In the genomic region with DNA sequence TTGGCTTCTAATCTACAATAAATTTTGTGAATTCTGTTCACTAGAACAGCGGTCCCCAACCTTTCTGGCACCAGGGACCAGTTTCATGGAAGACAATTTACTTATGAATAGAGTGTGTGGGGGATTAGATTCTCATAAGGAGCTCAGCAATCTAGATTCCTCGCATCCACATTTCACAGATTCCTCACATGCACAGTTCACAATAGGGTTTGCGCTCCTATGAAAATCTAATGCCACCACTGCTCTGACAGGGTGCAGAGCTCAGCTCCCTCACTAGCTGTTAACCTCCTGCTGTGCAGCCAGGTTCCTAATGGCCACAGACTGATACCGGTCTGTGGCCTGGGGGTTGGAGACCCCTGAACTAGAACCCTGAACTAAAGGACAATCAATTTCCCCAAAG, we compare ENCODE assay signal across 32 cellular contexts.
"Had no signal": no experiment of that assay in that cellular context is flagged by ENCODE, and none has a peak within 500 bp of the region (broad histone marks: within the 10 kb centered on the region; RNA-seq: fewer than 3 reads in every experiment).

No MANE protein-coding gene starts in this region.

- H3K36me3 ChIP-seq: adrenal gland, cardiac muscle cell, colonic mucosa, gastrocnemius medialis, left ventricle myocardium inferior, pancreas, prostate gland, sigmoid colon, suprapubic skin, tibial nerve had no signal

- H3K4me3 ChIP-seq: adrenal gland, cardiac muscle cell, colonic mucosa, gastrocnemius medialis, hepatocyte, left ventricle myocardium inferior, lung, pancreas, prostate gland, sigmoid colon, suprapubic skin, tibial nerve had no signal

- H3K9me3 ChIP-seq: colonic mucosa, gastrocnemius medialis, left ventricle myocardium inferior, pancreas, prostate gland, sigmoid colon, suprapubic skin, tibial nerve had no signal

- ATAC-seq: activated CD4-positive, CD25-positive, alpha-beta regulatory T cell treated with anti-CD3 and anti-CD28 coated beads, Interleukin-2, amount 50 U/mL, for 24 hours; gastrocnemius medialis; pancreas had no signal

- H3K4me2 ChIP-seq: hepatocyte had no signal

- H3K27me3 ChIP-seq: adrenal gland, cardiac muscle cell, colonic mucosa, gastrocnemius medialis, hepatocyte, pancreas, sigmoid colon, suprapubic skin, tibial nerve had no signal

- DNase-seq: activated CD4-positive, alpha-beta T cell treated with anti-CD3 and anti-CD28 coated beads for 48 hours; activated CD4-positive, alpha-beta T cell treated with anti-CD3 and anti-CD28 coated beads, Interleukin-2, amount 50 U/mL, for 48 hours; activated CD8-positive, alpha-beta memory T cell treated with anti-CD3 and anti-CD28 coated beads for 24 hours; activated effector memory CD4-positive, alpha-beta T cell treated with anti-CD3 and anti-CD28 coated beads, Interleukin-2, amount 50 U/mL, for 16 hours; activated naive CD4-positive, alpha-beta T cell treated with anti-CD3 and anti-CD28 coated beads for 36 hours; activated naive CD8-positive, alpha-beta T cell treated with anti-CD3 and anti-CD28 coated beads for 36 hours; activated T-cell treated with anti-CD3 and anti-CD28 coated beads, Interleukin-2, amount 50 U/mL, for 1 hour; adrenal gland; aorta; cerebellar nuclear complex; colonic mucosa; effector memory CD4-positive, alpha-beta T cell; erythroblast; gastrocnemius medialis; left ventricle myocardium inferior; pancreas; sigmoid colon; small intestine; stimulated activated CD4-positive, alpha-beta T cell treated with anti-CD3 and anti-CD28 coated beads, Interleukin-1b, Interleukin-23, amount 100 ng/mL, for 48 hours; stimulated activated naive CD4-positive, alpha-beta T cell; T-helper 9 cell had no signal

- H3K4me1 ChIP-seq: adrenal gland, colonic mucosa, gastrocnemius medialis, left ventricle myocardium inferior, pancreas, prostate gland, sigmoid colon, suprapubic skin, tibial nerve had no signal

- H3K27ac Mint-ChIP-seq: activated naive CD4-positive, alpha-beta T cell treated with anti-CD3 and anti-CD28 coated beads for 36 hours; activated naive CD8-positive, alpha-beta T cell treated with anti-CD3 and anti-CD28 coated beads for 36 hours; activated T-helper 1 cell treated with anti-CD3 and anti-CD28 coated beads, Interleukin-12 subunit alpha, Interleukin-12 subunit beta, Interleukin-2, Interleukin-4 antibody, amounts not matched to agents 30 ng/mL and 10 ng/mL and 1 ng/mL, durations not matched to agents 14 hours and 24 hours and 36 hours; brain; nephron had no signal

- H3K36me3 Mint-ChIP-seq: activated naive CD8-positive, alpha-beta T cell treated with anti-CD3 and anti-CD28 coated beads for 36 hours; brain had no signal

- H3K27ac ChIP-seq: adrenal gland, cardiac muscle cell, colonic mucosa, gastrocnemius medialis, hepatocyte, left ventricle myocardium inferior, pancreas, prostate gland, sigmoid colon, suprapubic skin, tibial nerve, VCaP had no signal

- H3K27me3 Mint-ChIP-seq: activated naive CD8-positive, alpha-beta T cell treated with anti-CD3 and anti-CD28 coated beads for 36 hours; brain had no signal

- H3K4me1 Mint-ChIP-seq: activated naive CD8-positive, alpha-beta T cell treated with anti-CD3 and anti-CD28 coated beads for 36 hours; nephron had no signal

- H3K4me3 Mint-ChIP-seq: activated naive CD4-positive, alpha-beta T cell treated with anti-CD3 and anti-CD28 coated beads for 36 hours; activated naive CD8-positive, alpha-beta T cell treated with anti-CD3 and anti-CD28 coated beads for 36 hours; activated T-helper 1 cell treated with anti-CD3 and anti-CD28 coated beads, Interleukin-12 subunit alpha, Interleukin-12 subunit beta, Interleukin-2, Interleukin-4 antibody, amounts not matched to agents 30 ng/mL and 10 ng/mL and 1 ng/mL, durations not matched to agents 14 hours and 24 hours and 36 hours; brain; nephron had no signal

- H2AFZ ChIP-seq: hepatocyte had no signal

- H3K9me3 Mint-ChIP-seq: activated T-helper 1 cell treated with anti-CD3 and anti-CD28 coated beads, Interleukin-12 subunit alpha, Interleukin-12 subunit beta, Interleukin-2, Interleukin-4 antibody, amounts not matched to agents 30 ng/mL and 10 ng/mL and 1 ng/mL, durations not matched to agents 14 hours and 24 hours and 36 hours; brain; nephron had no signal
